28 cellular contexts compared by ENCODE assay signal in the genomic region with DNA sequence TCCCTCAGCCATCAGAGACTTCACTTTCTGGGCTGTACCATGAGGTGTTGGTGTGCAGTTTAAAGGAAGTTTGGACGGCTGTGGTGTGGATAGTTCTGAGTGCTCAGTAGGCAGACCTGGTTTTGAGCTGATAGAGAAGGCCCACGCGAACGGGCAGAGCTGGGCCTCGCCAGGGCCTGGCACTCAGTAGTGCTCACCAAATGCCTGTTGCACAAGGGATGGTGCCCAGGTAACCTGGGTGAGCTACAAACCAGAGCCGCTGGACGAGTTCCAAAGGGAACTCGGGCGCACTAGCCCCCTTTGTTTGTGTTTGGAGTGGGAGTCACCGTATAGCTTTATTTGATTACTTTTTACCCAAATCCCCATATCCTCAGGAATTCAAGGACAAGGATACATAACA.
"Had no signal": no experiment of that assay in that cellular context is flagged by ENCODE, and none has a peak within 500 bp of the region (broad histone marks: within the 10 kb centered on the region; RNA-seq: fewer than 3 reads in every experiment).

No MANE protein-coding gene starts in this region.

- H3K27ac Mint-ChIP-seq: dendritic cell treated with granulocyte-macrophage colony-stimulating factor and Interleukin-4, amounts not matched to agents 40 ng/mL and 50 ng/mL, for 4 days; mesothelial cell of epicardium; natural killer cell treated with Interleukin-12 subunit alpha and Interleukin-12 subunit beta and Interleukin-15 and Interleukin-18, amount 100 ng/mL, for 72 hours; neural progenitor cell; stimulated activated naive CD8-positive, alpha-beta T cell treated with anti-CD3 and anti-CD28 coated beads, Interleukin-15, amount 100 ng/mL, for 72 hours had no signal

- ATAC-seq: foreskin keratinocyte; gastroesophageal sphincter; mucosa of descending colon; natural killer cell treated with Interleukin-12 subunit alpha and Interleukin-12 subunit beta and Interleukin-15 and Interleukin-18, amount 100 ng/mL, for 72 hours had no signal

- H3K36me3 Mint-ChIP-seq: mesothelial cell of epicardium; natural killer cell treated with Interleukin-12 subunit alpha and Interleukin-12 subunit beta and Interleukin-15 and Interleukin-18, amount 100 ng/mL, for 72 hours; neural progenitor cell had no signal

- DNase-seq: colonic mucosa; effector memory CD4-positive, alpha-beta T cell; foreskin keratinocyte; heart right ventricle; kidney glomerular epithelial cell; mesenchymal stem cell; naive B cell; ovary; retina; small intestine; stimulated activated CD4-positive, alpha-beta T cell treated with anti-CD3 and anti-CD28 coated beads, Interleukin-12 subunit alpha, Interleukin-12 subunit beta, amount 100 ng/mL, for 4 hours; stimulated activated CD4-positive, alpha-beta T cell treated with anti-CD3 and anti-CD28 coated beads, Interleukin-1b, Interleukin-23, amount 100 ng/mL, for 48 hours; stimulated activated CD4-positive, alpha-beta T cell treated with anti-CD3 and anti-CD28 coated beads, Interleukin-4, amount 100 ng/mL, for 1 hour; stimulated activated CD8-positive, alpha-beta memory T cell treated with anti-CD3 and anti-CD28 coated beads, Interleukin-4, amount 100 ng/mL, for 48 hours; stimulated activated naive CD4-positive, alpha-beta T cell; stimulated activated naive CD8-positive, alpha-beta T cell treated with anti-CD3 and anti-CD28 coated beads, Interleukin-15, amount 100 ng/mL, for 72 hours; thyroid gland; trophoblast cell had no signal

- H3K27ac ChIP-seq: colonic mucosa, foreskin keratinocyte, neural progenitor cell, ovary, right lobe of liver, suprapubic skin, thyroid gland had no signal

- H3K27me3 ChIP-seq: colonic mucosa, esophagus muscularis mucosa, gastroesophageal sphincter, heart right ventricle, neural progenitor cell, ovary, right lobe of liver, suprapubic skin, thyroid gland had no signal

- H3K4me3 Mint-ChIP-seq: central memory CD8-positive, alpha-beta T cell; dendritic cell treated with granulocyte-macrophage colony-stimulating factor and Interleukin-4, amounts not matched to agents 40 ng/mL and 50 ng/mL, for 4 days; mesothelial cell of epicardium; natural killer cell treated with Interleukin-12 subunit alpha and Interleukin-12 subunit beta and Interleukin-15 and Interleukin-18, amount 100 ng/mL, for 72 hours; neural progenitor cell; stimulated activated naive CD8-positive, alpha-beta T cell treated with anti-CD3 and anti-CD28 coated beads, Interleukin-15, amount 100 ng/mL, for 72 hours had no signal

- H3K27me3 Mint-ChIP-seq: central memory CD8-positive, alpha-beta T cell; naive B cell; natural killer cell treated with Interleukin-12 subunit alpha and Interleukin-12 subunit beta and Interleukin-15 and Interleukin-18, amount 100 ng/mL, for 72 hours; stimulated activated naive CD8-positive, alpha-beta T cell treated with anti-CD3 and anti-CD28 coated beads, Interleukin-15, amount 100 ng/mL, for 72 hours had no signal

- H3K36me3 ChIP-seq: colonic mucosa, esophagus muscularis mucosa, gastroesophageal sphincter, heart right ventricle, neural progenitor cell, ovary, right lobe of liver, suprapubic skin, thyroid gland had no signal

- H3K9me3 ChIP-seq: colonic mucosa, esophagus muscularis mucosa, gastroesophageal sphincter, mucosa of descending colon, ovary, right lobe of liver, suprapubic skin, thyroid gland had no signal

- H3K9me3 Mint-ChIP-seq: dendritic cell treated with granulocyte-macrophage colony-stimulating factor and Interleukin-4, amounts not matched to agents 40 ng/mL and 50 ng/mL, for 4 days had no signal

- H3K4me1 ChIP-seq: colonic mucosa, foreskin keratinocyte had no signal

- H3K4me3 ChIP-seq: colonic mucosa, esophagus muscularis mucosa, gastroesophageal sphincter, heart right ventricle, mucosa of descending colon, neural progenitor cell, ovary, right lobe of liver, suprapubic skin, thyroid gland had no signal

- H3K4me1 Mint-ChIP-seq: stimulated activated naive CD8-positive, alpha-beta T cell treated with anti-CD3 and anti-CD28 coated beads, Interleukin-15, amount 100 ng/mL, for 72 hours had no signal
